In the genomic region with DNA sequence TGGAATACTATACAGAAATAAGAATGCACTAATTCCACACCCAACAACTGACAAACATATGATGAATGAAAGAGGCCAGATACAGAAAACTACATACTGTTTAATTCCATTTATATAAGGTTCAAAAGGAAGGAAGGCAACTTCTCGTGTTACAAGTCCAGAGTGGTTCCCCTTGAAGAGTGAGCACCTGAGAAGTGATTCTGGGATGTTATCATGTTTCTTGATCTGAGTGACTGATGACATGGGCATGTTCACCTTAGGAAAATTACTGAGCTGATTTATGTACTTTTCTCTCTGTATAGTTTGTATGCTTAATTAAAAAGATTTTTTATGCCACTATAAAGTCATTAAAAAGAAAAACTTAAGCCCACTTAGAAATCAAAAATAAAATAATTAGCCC, we compare ENCODE assay signal across 29 cellular contexts. TPM values are rescaled to one million over a fixed set of nuclear protein-coding genes. Genes with fewer than 3 reads are reported as not detected.
A peak's percentile ranks its signal among the peaks of the same experiment; 100 is the strongest.
DNase-seq lines count a peak whose midpoint lies in the region; ATAC-seq, FAIRE-seq and TF ChIP-seq lines count a peak whose summit lies in the region.
"Had no signal": no experiment of that assay in that cellular context is flagged by ENCODE, and none has a peak within 500 bp of the region (broad histone marks: within the 10 kb centered on the region; RNA-seq: fewer than 3 reads in every experiment).

No MANE protein-coding gene starts in this region.

- H3K27me3 ChIP-seq in PC-3 (ENCODE audit: low read length), result no peaks in the 10 kb centered on the region
- H3K27me3 ChIP-seq in foreskin keratinocyte, result no peaks in the 10 kb centered on the region
- H3K27me3 ChIP-seq: esophagus muscularis mucosa, sigmoid colon had no signal

- H3K36me3 ChIP-seq in PC-3 (ENCODE audit: low read depth, low read length), result peaks cover 14% of the 10 kb centered on the region
- H3K36me3 ChIP-seq: prostate gland had no signal

- POLR2A ChIA-PET in PC-3 (lab: Charles Lee; ENCODE audit: unreplicated experiment), result no interaction called here

- H3K4me3 ChIP-seq in PC-3 (ENCODE audit: low read length), result no peak overlapping the region
- H3K4me3 ChIP-seq: esophagus muscularis mucosa, prostate gland, sigmoid colon, SK-N-MC had no signal

- H3K4me2 ChIP-seq in PC-3 (ENCODE audit: low read length), result no peak overlapping the region

- intact Hi-C loops in PC-3 (cut with micrococcal nuclease), result no loop called here

- H3K9me3 Mint-ChIP-seq in activated naive CD8-positive, alpha-beta T cell (ENCODE audit: low read depth), result no peaks in the 10 kb centered on the region
- peaks cover 2% of the 10 kb centered on the region for H3K9me3 Mint-ChIP-seq in activated naive CD8-positive, alpha-beta T cell treated with anti-CD3 and anti-CD28 coated beads for 36 hours
- H3K9me3 Mint-ChIP-seq in type B pancreatic cell, result peaks cover 4% of the 10 kb centered on the region
- H3K9me3 Mint-ChIP-seq in glutamatergic neuron (ENCODE audit: unreplicated experiment), result peaks cover 2% of the 10 kb centered on the region
- H3K9me3 Mint-ChIP-seq: activated T-cell treated with anti-CD3 and anti-CD28 coated beads, Interleukin-2, amount 50 U/mL, for 72 hours; memory B cell had no signal

- H2AFZ ChIP-seq in PC-3 (ENCODE audit: low read length), result no peak overlapping the region

- H3K27me3 Mint-ChIP-seq in activated naive CD8-positive, alpha-beta T cell, result no peaks in the 10 kb centered on the region
- no peaks in the 10 kb centered on the region for H3K27me3 Mint-ChIP-seq in activated naive CD8-positive, alpha-beta T cell treated with anti-CD3 and anti-CD28 coated beads for 36 hours
- H3K27me3 Mint-ChIP-seq in type B pancreatic cell (no peaks in the 10 kb centered on the region), glutamatergic neuron (ENCODE audit: unreplicated experiment) (peaks cover 6% of the 10 kb centered on the region)
- H3K27me3 Mint-ChIP-seq: activated naive CD8-positive, alpha-beta T cell treated with anti-CD3 and anti-CD28 coated beads, Interleukin-2, amount 10 ng/mL, durations not matched to agents 7 days and 5 days; B cell; memory B cell had no signal

- H3K4me1 Mint-ChIP-seq in activated naive CD8-positive, alpha-beta T cell (ENCODE audit: low read depth), result peaks cover 87% of the 10 kb centered on the region
- peaks cover 77% of the 10 kb centered on the region for H3K4me1 Mint-ChIP-seq in activated naive CD8-positive, alpha-beta T cell treated with anti-CD3 and anti-CD28 coated beads for 36 hours
- H3K4me1 Mint-ChIP-seq in type B pancreatic cell (ENCODE audit: unreplicated experiment) (peaks cover 67% of the 10 kb centered on the region), glutamatergic neuron (ENCODE audit: low read depth, unreplicated experiment) (peaks cover 30% of the 10 kb centered on the region)

- no peak overlapping the region for H3K4me3 Mint-ChIP-seq in activated naive CD8-positive, alpha-beta T cell
- H3K4me3 Mint-ChIP-seq in activated naive CD8-positive, alpha-beta T cell treated with anti-CD3 and anti-CD28 coated beads for 36 hours, result no peak overlapping the region
- H3K4me3 Mint-ChIP-seq in type B pancreatic cell (peak overlapping the region; percentile 13), glutamatergic neuron (ENCODE audit: unreplicated experiment) (no peak overlapping the region)
- H3K4me3 Mint-ChIP-seq: activated naive CD8-positive, alpha-beta T cell treated with anti-CD3 and anti-CD28 coated beads, Interleukin-2, amount 10 ng/mL, durations not matched to agents 7 days and 5 days; activated T-cell treated with anti-CD3 and anti-CD28 coated beads, Interleukin-2, amount 50 U/mL, for 72 hours; B cell; memory B cell; T-helper 1 cell treated with Interleukin-12 subunit alpha and Interleukin-12 subunit beta and Interleukin-4 antibody, amounts not matched to agents 30 μg/mL and 1 μg/mL, for 36 hours had no signal

- no peaks in the 10 kb centered on the region for H3F3A ChIP-seq in PC-3 (ENCODE audit: low read length, unreplicated experiment)

- H3K79me2 ChIP-seq in PC-3 (ENCODE audit: low read length), result peaks cover 85% of the 10 kb centered on the region

- peaks cover 9% of the 10 kb centered on the region for H3K36me3 Mint-ChIP-seq in activated naive CD8-positive, alpha-beta T cell
- H3K36me3 Mint-ChIP-seq in activated naive CD8-positive, alpha-beta T cell treated with anti-CD3 and anti-CD28 coated beads for 36 hours, result peaks cover 44% of the 10 kb centered on the region
- peaks cover 31% of the 10 kb centered on the region for H3K36me3 Mint-ChIP-seq in type B pancreatic cell
- peaks cover 11% of the 10 kb centered on the region for H3K36me3 Mint-ChIP-seq in glutamatergic neuron (ENCODE audit: unreplicated experiment)

- peak; percentile 51 for ATAC-seq in PC-3
- ATAC-seq in foreskin keratinocyte, result peak; percentile 33
- ATAC-seq: activated T-cell treated with anti-CD3 and anti-CD28 coated beads, Interleukin-2, amount 50 U/mL, for 72 hours; left colon had no signal

- H3K4me1 ChIP-seq in PC-3 (ENCODE audit: insufficient read depth, low read length) (peaks cover 33% of the 10 kb centered on the region), foreskin keratinocyte (peaks cover 25% of the 10 kb centered on the region)
- H3K4me1 ChIP-seq: prostate gland had no signal

- peak overlapping the region; percentile 41 for H3K27ac Mint-ChIP-seq in activated naive CD8-positive, alpha-beta T cell
- no peak overlapping the region for H3K27ac Mint-ChIP-seq in activated naive CD8-positive, alpha-beta T cell treated with anti-CD3 and anti-CD28 coated beads for 36 hours
- H3K27ac Mint-ChIP-seq in type B pancreatic cell (peak overlapping the region; percentile 99), glutamatergic neuron (ENCODE audit: unreplicated experiment) (no peak overlapping the region)
- H3K27ac Mint-ChIP-seq: B cell; memory B cell; T-helper 1 cell treated with Interleukin-12 subunit alpha and Interleukin-12 subunit beta and Interleukin-4 antibody, amounts not matched to agents 30 μg/mL and 1 μg/mL, for 36 hours had no signal

- H4K20me1 ChIP-seq in PC-3 (ENCODE audit: low read length), result peaks cover 72% of the 10 kb centered on the region

- H3K27ac ChIP-seq in PC-3 (ENCODE audit: low read length) (no peak overlapping the region), foreskin keratinocyte (no peak overlapping the region)
- H3K27ac ChIP-seq: esophagus muscularis mucosa, prostate gland, RWPE1, sigmoid colon, SK-N-MC had no signal

- no peak for FAIRE-seq in RCC 7860 (lab: Jason Lieb, UNC)
- FAIRE-seq: astrocyte had no signal

- H3K9me3 ChIP-seq in PC-3 (ENCODE audit: low read length), result no peaks in the 10 kb centered on the region
- H3K9me3 ChIP-seq: esophagus muscularis mucosa, prostate gland, sigmoid colon had no signal

- DNase-seq in activated naive CD8-positive, alpha-beta T cell treated with anti-CD3 and anti-CD28 coated beads for 36 hours, result no peak
- DNase-seq in PC-3 (peak; percentile 59), foreskin keratinocyte (peak in 1 of 2 donors; percentile 64), type B pancreatic cell (ENCODE audit: extremely low spot score, unreplicated experiment) (no peak), RCC 7860 (ENCODE audit: low spot score) (no peak), glutamatergic neuron (no peak), NCI-H226 (no peak)
- DNase-seq: activated naive CD8-positive, alpha-beta T cell treated with anti-CD3 and anti-CD28 coated beads, Interleukin-2, amount 10 ng/mL, durations not matched to agents 7 days and 5 days; activated T-cell treated with anti-CD3 and anti-CD28 coated beads, Interleukin-2, amount 50 U/mL, for 72 hours; cortex of kidney; DMS53; foreskin melanocyte; KBM-7; left colon; MM.1S; NCI-H2029 treated with DMSO at 0.1 percent for 48 hours; NCI-H446; NCI-H82; sigmoid colon; stimulated activated naive CD4-positive, alpha-beta T cell treated with Interleukin-2 at 50 U/mL for 16 hours had no signal

- H3K9me2 ChIP-seq in PC-3 (replicated peaks; ENCODE audit: low read length), result no peaks in the 10 kb centered on the region

- no TSS peak for BruUV-seq in PC-3 (replicated peaks; lab: Mats Ljungman, UMichigan)

- CTCF ChIA-PET in PC-3 (lab: Charles Lee), result no interaction called here

- no peak overlapping the region for H3K9ac ChIP-seq in PC-3 (ENCODE audit: low read length)

- TF ChIP-seq CTCF in PC-3 (conservative IDR thresholded peaks at IDR 0.05; ENCODE audit: low read depth, low read length) (no peak), foreskin keratinocyte (conservative IDR thresholded peaks at IDR 0.05) (no peak), type B pancreatic cell (conservative IDR thresholded peaks at IDR 0.05) (no peak), glutamatergic neuron (IDR thresholded peaks at IDR 0.05; ENCODE audit: partially characterized antibody, unreplicated experiment) (no peak)

RNA-seq across cellular contexts. Expression of gene CCDC12, which starts 13.6 kb away (rescaled TPM):
- total RNA-seq in activated naive CD8-positive, alpha-beta T cell treated with anti-CD3 and anti-CD28 coated beads for 36 hours, result 10 to 100 TPM; 48.8 to 55.4 TPM
- 44.2 and 67.8 TPM in 2 replicates for total RNA-seq in PC-3 (2014; rRNA removed)
- 35.6 and 42.5 TPM in 2 replicates for total RNA-seq in foreskin keratinocyte
- 65.0 and 67.0 TPM in 2 replicates for polyA plus RNA-seq in foreskin keratinocyte
- total RNA-seq in type B pancreatic cell (ENCODE audit: low replicate concordance), result 46.7 and 49.7 TPM in 2 replicates
- 41.4 TPM for total RNA-seq in glutamatergic neuron (ENCODE audit: unreplicated experiment)

RNA-seq across cellular contexts. Expression of gene NBEAL2, which starts 16.5 kb away (rescaled TPM):
- 10 to 100 TPM; 63.1 to 67.4 TPM for total RNA-seq in activated naive CD8-positive, alpha-beta T cell treated with anti-CD3 and anti-CD28 coated beads for 36 hours
- total RNA-seq in PC-3 (2014; rRNA removed), result 50.7 and 77.2 TPM in 2 replicates
- total RNA-seq in foreskin keratinocyte, result 45.0 and 46.9 TPM in 2 replicates
- 34.1 and 36.8 TPM in 2 replicates for polyA plus RNA-seq in foreskin keratinocyte
- 115 and 241 TPM in 2 replicates for total RNA-seq in type B pancreatic cell (ENCODE audit: low replicate concordance)
- 38.0 TPM for total RNA-seq in glutamatergic neuron (ENCODE audit: unreplicated experiment)

Comparison
In these comparisons a context has a peak if more than half of its experiments do, and no peak if none do; other contexts are left out.
1. H3K27ac Mint-ChIP-seq: peak in activated naive CD8-positive, alpha-beta T cell (single experiment) and type B pancreatic cell (single experiment); none in activated naive CD8-positive, alpha-beta T cell treated with anti-CD3 and anti-CD28 coated beads for 36 hours (single experiment) and glutamatergic neuron (single experiment).